ENCODE assay signal across 1 cellular context in the genomic region with DNA sequence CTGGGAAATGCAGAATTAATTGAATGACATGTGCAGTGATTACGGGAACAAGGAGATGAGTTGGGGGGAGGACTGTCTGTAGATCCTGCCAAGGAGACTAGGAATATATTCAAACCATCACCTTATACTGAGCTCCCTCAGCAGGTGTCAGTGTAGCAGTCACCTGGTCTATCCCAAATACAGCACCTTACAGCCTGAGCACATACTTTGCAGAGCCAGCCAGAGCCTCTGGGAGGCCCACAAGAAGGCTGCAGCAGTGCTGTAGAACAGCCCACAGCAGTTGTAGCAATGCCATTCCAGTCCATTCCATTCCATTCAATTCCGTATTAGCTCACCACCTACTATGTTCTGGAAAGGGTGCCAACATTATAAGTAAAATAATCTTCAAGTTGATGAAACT.
TF ChIP-seq lines count a peak whose summit lies in the region.

No MANE protein-coding gene starts in this region.

TF ChIP-seq in neural cell, 6 proteins besides CTCF, POLR2A, EP300 and RAD21 (continued from another document):
- TF ChIP-seq, protein P1, sequence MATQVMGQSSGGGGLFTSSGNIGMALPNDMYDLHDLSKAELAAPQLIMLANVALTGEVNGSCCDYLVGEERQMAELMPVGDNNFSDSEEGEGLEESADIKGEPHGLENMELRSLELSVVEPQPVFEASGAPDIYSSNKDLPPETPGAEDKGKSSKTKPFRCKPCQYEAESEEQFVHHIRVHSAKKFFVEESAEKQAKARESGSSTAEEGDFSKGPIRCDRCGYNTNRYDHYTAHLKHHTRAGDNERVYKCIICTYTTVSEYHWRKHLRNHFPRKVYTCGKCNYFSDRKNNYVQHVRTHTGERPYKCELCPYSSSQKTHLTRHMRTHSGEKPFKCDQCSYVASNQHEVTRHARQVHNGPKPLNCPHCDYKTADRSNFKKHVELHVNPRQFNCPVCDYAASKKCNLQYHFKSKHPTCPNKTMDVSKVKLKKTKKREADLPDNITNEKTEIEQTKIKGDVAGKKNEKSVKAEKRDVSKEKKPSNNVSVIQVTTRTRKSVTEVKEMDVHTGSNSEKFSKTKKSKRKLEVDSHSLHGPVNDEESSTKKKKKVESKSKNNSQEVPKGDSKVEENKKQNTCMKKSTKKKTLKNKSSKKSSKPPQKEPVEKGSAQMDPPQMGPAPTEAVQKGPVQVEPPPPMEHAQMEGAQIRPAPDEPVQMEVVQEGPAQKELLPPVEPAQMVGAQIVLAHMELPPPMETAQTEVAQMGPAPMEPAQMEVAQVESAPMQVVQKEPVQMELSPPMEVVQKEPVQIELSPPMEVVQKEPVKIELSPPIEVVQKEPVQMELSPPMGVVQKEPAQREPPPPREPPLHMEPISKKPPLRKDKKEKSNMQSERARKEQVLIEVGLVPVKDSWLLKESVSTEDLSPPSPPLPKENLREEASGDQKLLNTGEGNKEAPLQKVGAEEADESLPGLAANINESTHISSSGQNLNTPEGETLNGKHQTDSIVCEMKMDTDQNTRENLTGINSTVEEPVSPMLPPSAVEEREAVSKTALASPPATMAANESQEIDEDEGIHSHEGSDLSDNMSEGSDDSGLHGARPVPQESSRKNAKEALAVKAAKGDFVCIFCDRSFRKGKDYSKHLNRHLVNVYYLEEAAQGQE (IDR thresholded peaks at IDR 0.05; ENCODE audit: borderline replicate concordance) = no peak
- TF ChIP-seq SMC3 (conservative IDR thresholded peaks at IDR 0.05; ENCODE audit: poor library complexity) (no peak), POLR2AphosphoS5 (IDR thresholded peaks at IDR 0.05) (no peak)
TF ChIP-seq in neural cell: peak in this region for 0.
